ENCODE assay signal across 1 cellular context in genomic region chr20:62103508-62104233, GRCh38.
TF ChIP-seq lines count a peak whose summit lies in the region.

No MANE protein-coding gene starts in this region.

TF ChIP-seq in HepG2, 621 proteins besides CTCF, POLR2A, EP300 and RAD21:
- TF ChIP-seq HNRNPL (IDR thresholded peaks at IDR 0.05; ENCODE audit: low read depth, low read length) = peak; percentile 72; the same call in 1 of the 2 replicates
- no peak for TF ChIP-seq MIER2 (CRISPR knock-in tag; IDR thresholded peaks at IDR 0.05)
- peak; percentile 44; the same call in 1 of the 2 replicates for TF ChIP-seq EED (CRISPR knock-in tag; IDR thresholded peaks at IDR 0.05)
- TF ChIP-seq HNRNPLL (IDR thresholded peaks at IDR 0.05; ENCODE audit: low read depth, low read length, poor library complexity, severe bottlenecking) = peak; percentile 12
- TF ChIP-seq ZBTB1 (CRISPR knock-in tag; IDR thresholded peaks at IDR 0.05; ENCODE audit: borderline replicate concordance) = no peak
- TF ChIP-seq, protein P1, sequence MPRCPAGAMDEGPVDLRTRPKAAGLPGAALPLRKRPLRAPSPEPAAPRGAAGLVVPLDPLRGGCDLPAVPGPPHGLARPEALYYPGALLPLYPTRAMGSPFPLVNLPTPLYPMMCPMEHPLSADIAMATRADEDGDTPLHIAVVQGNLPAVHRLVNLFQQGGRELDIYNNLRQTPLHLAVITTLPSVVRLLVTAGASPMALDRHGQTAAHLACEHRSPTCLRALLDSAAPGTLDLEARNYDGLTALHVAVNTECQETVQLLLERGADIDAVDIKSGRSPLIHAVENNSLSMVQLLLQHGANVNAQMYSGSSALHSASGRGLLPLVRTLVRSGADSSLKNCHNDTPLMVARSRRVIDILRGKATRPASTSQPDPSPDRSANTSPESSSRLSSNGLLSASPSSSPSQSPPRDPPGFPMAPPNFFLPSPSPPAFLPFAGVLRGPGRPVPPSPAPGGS (CRISPR knock-in tag; IDR thresholded peaks at IDR 0.05) = 0 out of 2 replicates have a peak, but pooled peaks have one; percentile 28
- peak; percentile 47 for TF ChIP-seq ZNF687 (CRISPR knock-in tag; IDR thresholded peaks at IDR 0.05)
- 0 out of 2 replicates have a peak, but pooled peaks have one; percentile 24 for TF ChIP-seq SP4 (CRISPR knock-in tag; IDR thresholded peaks at IDR 0.05)
